16 cellular contexts compared by ENCODE assay signal in the genomic region with DNA sequence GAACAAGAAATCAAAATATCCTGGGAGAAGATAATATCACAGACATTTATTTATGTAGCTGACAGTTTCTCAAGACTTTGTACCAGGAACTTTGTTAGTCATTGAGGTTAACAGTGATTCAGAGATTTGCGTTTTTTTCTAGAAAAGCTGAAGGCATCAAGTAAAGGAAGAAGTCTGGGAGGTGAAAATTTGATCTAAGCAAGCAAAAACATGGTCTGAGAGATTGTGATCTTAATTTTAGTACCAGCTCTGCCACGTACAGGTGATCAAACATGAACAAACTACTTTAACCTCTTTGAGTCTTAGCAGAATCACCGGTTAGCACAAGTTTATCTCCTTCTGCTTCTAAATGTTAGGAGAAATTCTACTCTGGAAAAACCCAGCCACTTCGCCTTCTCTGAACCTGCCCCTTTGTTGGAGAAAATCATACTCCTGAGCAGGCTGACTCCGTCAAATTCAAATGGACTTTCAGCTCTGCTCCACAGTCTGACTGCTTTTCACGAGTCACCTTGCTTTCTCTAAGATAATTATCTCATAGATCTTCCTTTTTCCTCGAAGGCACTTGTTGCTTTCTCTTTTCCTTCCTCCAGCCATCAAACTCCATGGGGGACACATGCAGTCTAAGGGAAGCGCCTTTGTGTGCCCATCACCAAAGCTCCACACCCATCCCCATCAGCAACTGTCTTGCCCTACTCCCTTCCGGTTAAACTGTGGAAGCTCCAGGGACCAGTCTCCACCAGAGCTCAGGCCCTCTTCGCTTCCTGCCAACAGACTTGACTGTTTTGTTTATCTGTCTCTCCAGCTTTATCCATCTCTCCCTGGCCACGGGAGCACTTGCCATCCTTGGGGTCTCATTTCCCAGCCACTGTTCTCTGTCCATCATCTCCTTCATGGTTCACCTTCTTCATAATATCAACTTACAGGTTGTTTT.
DNase-seq lines count a peak whose midpoint lies in the region; ATAC-seq, FAIRE-seq and TF ChIP-seq lines count a peak whose summit lies in the region.
"Had no signal": no experiment of that assay in that cellular context is flagged by ENCODE, and none has a peak within 500 bp of the region (broad histone marks: within the 10 kb centered on the region; RNA-seq: fewer than 3 reads in every experiment).

No MANE protein-coding gene starts in this region.

- FAIRE-seq in small intestine (lab: Jason Lieb, UNC) = no peak

- H3K27ac ChIP-seq in Peyer's patch (peak overlapping the region; percentile 15 to 55 (median 51)), small intestine (ENCODE audit: low read depth in 1 of 2, low read length in 1 of 2) (peak overlapping the region; percentile 14 to 37), left ventricle myocardium inferior (replicated peaks) (no peak overlapping the region)
- H3K27ac ChIP-seq: upper lobe of right lung, VCaP had no signal

- H3K9me3 ChIP-seq in Peyer's patch (no peaks in the 10 kb centered on the region), small intestine (ENCODE audit: control insufficient read depth, low read depth) (no peaks in the 10 kb centered on the region), left ventricle myocardium inferior (replicated peaks) (no peaks in the 10 kb centered on the region)
- H3K9me3 ChIP-seq: SK-N-SH, upper lobe of right lung had no signal

- 59 to 63% (median 61%) methylated on average over 11 of the region's 11 CpGs for WGBS in small intestine, 3 donors

- peaks cover 4% of the 10 kb centered on the region for H3K9me3 Mint-ChIP-seq in activated CD4-positive, alpha-beta T cell treated with anti-CD3 and anti-CD28 coated beads, Interleukin-2, amount 10 ng/mL, durations not matched to agents 24 days and 14 days
- H3K9me3 Mint-ChIP-seq in effector memory CD8-positive, alpha-beta T cell = no peaks in the 10 kb centered on the region

- no peak overlapping the region for H3K4me3 Mint-ChIP-seq in activated CD4-positive, alpha-beta T cell treated with anti-CD3 and anti-CD28 coated beads, Interleukin-2, amount 10 ng/mL, durations not matched to agents 24 days and 14 days
- no peak overlapping the region for H3K4me3 Mint-ChIP-seq in effector memory CD8-positive, alpha-beta T cell

- H3K4me1 ChIP-seq in Peyer's patch = no peaks in the 10 kb centered on the region
- H3K4me1 ChIP-seq in small intestine (ENCODE audit: control insufficient read depth in 2 of 2, insufficient read depth in 1 of 2, low read depth in 1 of 2, low read length in 1 of 2) = peaks cover 0 to 2% of the 10 kb centered on the region in 2 donors
- no peaks in the 10 kb centered on the region for H3K4me1 ChIP-seq in left ventricle myocardium inferior
- H3K4me1 ChIP-seq: upper lobe of right lung had no signal

- H3K27ac Mint-ChIP-seq in activated CD4-positive, alpha-beta T cell treated with anti-CD3 and anti-CD28 coated beads, Interleukin-2, amount 10 ng/mL, durations not matched to agents 24 days and 14 days = no peak overlapping the region
- H3K27ac Mint-ChIP-seq in effector memory CD8-positive, alpha-beta T cell = no peak overlapping the region

- no peaks in the 10 kb centered on the region for H3K27me3 ChIP-seq in Peyer's patch
- no peaks in the 10 kb centered on the region for H3K27me3 ChIP-seq in small intestine (ENCODE audit: control insufficient read depth in 2 of 2, insufficient read depth in 2 of 2, low read length in 2 of 2)
- H3K27me3 ChIP-seq in left ventricle myocardium inferior (ENCODE audit: low read depth) = peaks cover 77% of the 10 kb centered on the region
- H3K27me3 ChIP-seq: upper lobe of right lung had no signal

- intact Hi-C loops in activated CD4-positive, alpha-beta T cell treated with anti-CD3 and anti-CD28 coated beads, Interleukin-2, amount 10 ng/mL, durations not matched to agents 24 days and 14 days (cut with micrococcal nuclease) = loop anchor here (1.0 to 10.0 kb wide), 4 partner anchors 50 to 409 kb away; a partner anchor contains a TSS
- intact Hi-C loops in left ventricle myocardium inferior (cut with micrococcal nuclease) = no loop called here

- TF ChIP-seq CTCF in Peyer's patch (IDR thresholded peaks at IDR 0.05) (no peak), left ventricle myocardium inferior (IDR thresholded peaks at IDR 0.05; ENCODE audit: borderline replicate concordance) (no peak)

- DNase-seq in activated CD4-positive, alpha-beta T cell treated with anti-CD3 and anti-CD28 coated beads, Interleukin-2, amount 10 ng/mL, durations not matched to agents 24 days and 14 days = peak; percentile 72
- no peak for DNase-seq in activated CD4-positive, alpha-beta T cell treated with anti-CD3 and anti-CD28 coated beads for 4 hours
- DNase-seq in Peyer's patch (no peak), small intestine (no peak), left ventricle myocardium inferior (no peak), pons (ENCODE audit: low spot score) (no peak)
- DNase-seq in effector memory CD8-positive, alpha-beta T cell = no peak
- DNase-seq: DMS 273 treated with DMSO at 0.1 percent for 48 hours, mesenchymal stem cell, NCI-H146, NCI-H82, occipital lobe, SK-N-SH, upper lobe of right lung had no signal

- peaks cover 41% of the 10 kb centered on the region for H3K4me1 Mint-ChIP-seq in activated CD4-positive, alpha-beta T cell treated with anti-CD3 and anti-CD28 coated beads, Interleukin-2, amount 10 ng/mL, durations not matched to agents 24 days and 14 days
- peaks cover 34 to 48% of the 10 kb centered on the region in 2 donors for H3K4me1 Mint-ChIP-seq in effector memory CD8-positive, alpha-beta T cell (ENCODE audit: low read depth in 2 of 2)

- TF ChIP-seq POLR2A in Peyer's patch (IDR thresholded peaks at IDR 0.05) = no peak

- peaks cover 52% of the 10 kb centered on the region for H3K36me3 Mint-ChIP-seq in activated CD4-positive, alpha-beta T cell treated with anti-CD3 and anti-CD28 coated beads, Interleukin-2, amount 10 ng/mL, durations not matched to agents 24 days and 14 days (ENCODE audit: low read depth)
- H3K36me3 Mint-ChIP-seq in effector memory CD8-positive, alpha-beta T cell (ENCODE audit: insufficient read depth) = peaks cover 46% of the 10 kb centered on the region

- H3K4me3 ChIP-seq in Peyer's patch (no peak overlapping the region), small intestine (ENCODE audit: low read depth in 1 of 2, low read length in 2 of 2) (no peak overlapping the region), left ventricle myocardium inferior (no peak overlapping the region)
- H3K4me3 ChIP-seq: upper lobe of right lung had no signal

- no peaks in the 10 kb centered on the region for H3K36me3 ChIP-seq in Peyer's patch
- no peaks in the 10 kb centered on the region for H3K36me3 ChIP-seq in small intestine (ENCODE audit: control insufficient read depth in 2 of 2, insufficient read depth in 2 of 2, low read length in 2 of 2)
- no peaks in the 10 kb centered on the region for H3K36me3 ChIP-seq in left ventricle myocardium inferior
- H3K36me3 ChIP-seq: upper lobe of right lung had no signal

- no peaks in the 10 kb centered on the region for H3K27me3 Mint-ChIP-seq in activated CD4-positive, alpha-beta T cell treated with anti-CD3 and anti-CD28 coated beads, Interleukin-2, amount 10 ng/mL, durations not matched to agents 24 days and 14 days
- H3K27me3 Mint-ChIP-seq in effector memory CD8-positive, alpha-beta T cell = no peaks in the 10 kb centered on the region

- peak; percentile 18 for ATAC-seq in effector memory CD8-positive, alpha-beta T cell (replicated peaks)
- ATAC-seq in HG03342 (IDR thresholded peaks at IDR 0.05; ENCODE audit: unreplicated experiment) = no peak
- ATAC-seq: upper lobe of right lung had no signal
